18 cellular contexts compared by ENCODE assay signal in the genomic region with DNA sequence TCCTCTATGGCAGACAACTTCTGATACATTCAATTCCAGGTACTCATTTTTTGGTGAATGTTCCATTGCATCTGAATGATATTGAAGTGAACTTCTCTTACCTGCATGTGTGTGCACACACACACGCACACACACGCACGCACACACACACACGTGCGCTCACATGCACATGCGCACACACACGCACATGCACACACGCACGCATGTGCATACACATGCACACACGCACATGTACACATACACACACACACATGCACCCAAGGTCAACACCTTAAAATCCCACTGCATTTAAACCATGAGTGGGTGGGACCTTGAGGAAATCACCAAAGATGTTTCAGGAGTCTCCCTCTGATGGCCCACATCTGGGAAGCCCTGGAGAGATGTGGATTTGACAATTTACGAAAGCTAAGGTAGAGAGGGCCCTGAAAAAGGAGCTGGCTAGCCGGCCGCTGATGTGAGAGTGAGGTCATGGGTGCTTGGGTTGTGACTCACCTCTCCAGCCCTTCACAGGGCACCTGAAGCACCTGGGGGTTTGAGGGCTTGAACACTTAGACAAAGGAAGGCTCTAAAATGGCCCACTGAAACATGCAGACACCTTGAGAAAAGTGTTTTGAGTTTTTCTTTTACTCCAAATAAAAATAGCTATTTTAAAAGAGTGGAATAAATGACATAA. TPM values are rescaled to one million over a fixed set of nuclear protein-coding genes. Genes with fewer than 3 reads are reported as not detected.
A peak's percentile ranks its signal among the peaks of the same experiment; 100 is the strongest.
DNase-seq lines count a peak whose midpoint lies in the region; ATAC-seq, FAIRE-seq and TF ChIP-seq lines count a peak whose summit lies in the region.
"Had no signal": no experiment of that assay in that cellular context is flagged by ENCODE, and none has a peak within 500 bp of the region (broad histone marks: within the 10 kb centered on the region; RNA-seq: fewer than 3 reads in every experiment).

No MANE protein-coding gene starts in this region.

- H3K27ac ChIP-seq in HEK293 (ENCODE audit: extremely low read depth, low read depth, low read length) (no peak overlapping the region), H1 (ENCODE audit: low read depth, low read length) (no peak overlapping the region), mesendoderm (ENCODE audit: low read depth, low read length) (no peak overlapping the region), esophagus squamous epithelium (no peak overlapping the region)
- no peak overlapping the region for H3K27ac ChIP-seq in CD4-positive, alpha-beta memory T cell (ENCODE audit: low read depth, low read length)
- H3K27ac ChIP-seq: BLaER1 treated with 17β-estradiol and CSF1 and Interleukin-3, amounts not matched to agents 10 nM and 100 nM; PC-9 had no signal

- H2BK15ac ChIP-seq in H1 (ENCODE audit: low read length) (no peak overlapping the region), mesendoderm (replicated peaks; ENCODE audit: low read depth) (no peak overlapping the region)

- H3K27me3 Mint-ChIP-seq in CD4-positive, alpha-beta memory T cell = peaks cover 6 to 22% of the 10 kb centered on the region in 2 donors

- H3K14ac ChIP-seq in H1 (ENCODE audit: insufficient read length) = no peak overlapping the region

- H4K91ac ChIP-seq in H1 (replicated peaks; ENCODE audit: insufficient read length, low read length) = no peak overlapping the region

- TF ChIP-seq POLR2A in H1 (IDR thresholded peaks at IDR 0.05; ENCODE audit: control extremely low read depth in 1 of 2, low read depth in 2 of 2, low read length in 2 of 2) = no peak
- no peak for TF ChIP-seq POLR2A in esophagus squamous epithelium (IDR thresholded peaks at IDR 0.05)

- peaks cover 0 to 1% of the 10 kb centered on the region in 2 donors for H3K36me3 Mint-ChIP-seq in CD4-positive, alpha-beta memory T cell

- H3K4me3 Mint-ChIP-seq in CD4-positive, alpha-beta memory T cell = no peak overlapping the region

- H3K36me3 ChIP-seq in HEK293 (ENCODE audit: control insufficient read depth in 2 of 2, insufficient read depth in 1 of 2, low read length in 2 of 2) = no peaks in the 10 kb centered on the region
- no peaks in the 10 kb centered on the region for H3K36me3 ChIP-seq in H1 (ENCODE audit: control insufficient read depth in 2 of 4, insufficient read depth in 4 of 4, low read length in 3 of 4)
- H3K36me3 ChIP-seq in mesendoderm (ENCODE audit: control insufficient read depth, insufficient read depth, low read length) = no peaks in the 10 kb centered on the region
- H3K36me3 ChIP-seq in CD4-positive, alpha-beta memory T cell (ENCODE audit: insufficient read depth, low read length) = no peaks in the 10 kb centered on the region
- H3K36me3 ChIP-seq in esophagus squamous epithelium = no peaks in the 10 kb centered on the region
- H3K36me3 ChIP-seq: BLaER1 treated with 17β-estradiol and CSF1 and Interleukin-3, amounts not matched to agents 10 nM and 100 nM; HAP-1 had no signal

- no peak overlapping the region for H2BK20ac ChIP-seq in H1 (ENCODE audit: low read length)

- no peak for FAIRE-seq in H1 (lab: Jason Lieb, UNC)
- FAIRE-seq: GM19239 had no signal

- TF ChIP-seq CTCF in HEK293 (tag by site-specific recombination; IDR thresholded peaks at IDR 0.05) (no peak), H1 (IDR thresholded peaks at IDR 0.05; ENCODE audit: control extremely low read depth in 1 of 3, insufficient read depth in 1 of 3, low read depth in 1 of 3, low read length in 3 of 3) (no peak), esophagus squamous epithelium (IDR thresholded peaks at IDR 0.05) (no peak)

- H2AK5ac ChIP-seq in H1 (ENCODE audit: low read depth, low read length) (0 out of 2 replicates have a peak overlapping the region, but pooled peaks have one; percentile 83), mesendoderm (ENCODE audit: low read length) (no peak overlapping the region)

- TF ChIP-seq EP300 in H1 (IDR thresholded peaks at IDR 0.05; ENCODE audit: borderline replicate concordance in 1 of 2, low read depth in 2 of 2, low read length in 2 of 2) = no peak

- H3K9me3 Mint-ChIP-seq in CD4-positive, alpha-beta memory T cell = peaks cover 0 to 2% (median 0%) of the 10 kb centered on the region in 8 donors

- H2BK120ac ChIP-seq in H1 (replicated peaks; ENCODE audit: low read depth, low read length) (no peak overlapping the region), mesendoderm (ENCODE audit: low read depth, low read length) (no peak overlapping the region)

- H2BK12ac ChIP-seq in H1 (ENCODE audit: low read depth, low read length) = no peak overlapping the region

- no peak for TF ChIP-seq RAD21 in H1 (IDR thresholded peaks at IDR 0.05 in 1 of 2, conservative IDR thresholded peaks at IDR 0.05 in 1 of 2; ENCODE audit: low read depth in 2 of 2, low read length in 2 of 2)

- intact Hi-C loops in CD4-positive, alpha-beta memory T cell (cut with micrococcal nuclease) = no loop called here
- intact Hi-C loops in esophagus squamous epithelium (cut with DNase I) = no loop called here

- no peaks in the 10 kb centered on the region for H3K27me3 ChIP-seq in H1 (replicated peaks in 1 of 4; ENCODE audit: control insufficient read depth in 3 of 4, extremely low read depth in 1 of 4, insufficient read depth in 3 of 4, low read length in 3 of 4)
- no peaks in the 10 kb centered on the region for H3K27me3 ChIP-seq in mesendoderm (ENCODE audit: insufficient read depth, low read length, poor library complexity)
- H3K27me3 ChIP-seq in CD4-positive, alpha-beta memory T cell (ENCODE audit: insufficient read depth, low read length) = no peaks in the 10 kb centered on the region
- H3K27me3 ChIP-seq in esophagus squamous epithelium = peaks cover 0 to 31% (median 0%) of the 10 kb centered on the region in 4 donors
- H3K27me3 ChIP-seq: BLaER1 treated with 17β-estradiol and CSF1 and Interleukin-3, amounts not matched to agents 10 nM and 100 nM had no signal

- H3K4me2 ChIP-seq in H1 (ENCODE audit: insufficient read depth in 1 of 2, low read depth in 2 of 2, low read length in 2 of 2) (no peak overlapping the region), mesendoderm (ENCODE audit: low read length) (no peak overlapping the region)
- H3K4me2 ChIP-seq: BLaER1 treated with 17β-estradiol and CSF1 and Interleukin-3, amounts not matched to agents 10 nM and 100 nM; PC-9 had no signal

- H3K9me3 ChIP-seq in HEK293 (ENCODE audit: control insufficient read depth, insufficient read depth, low read depth, low read length) (no peaks in the 10 kb centered on the region), H1 (ENCODE audit: insufficient read depth in 2 of 2, low read depth in 1 of 2, low read length in 1 of 2) (no peaks in the 10 kb centered on the region; a peak in 1 of 4 replicates), esophagus squamous epithelium (no peaks in the 10 kb centered on the region)
- no peaks in the 10 kb centered on the region for H3K9me3 ChIP-seq in CD4-positive, alpha-beta memory T cell (ENCODE audit: control insufficient read depth in 1 of 2, low read length in 2 of 2)
- H3K9me3 ChIP-seq: HAP-1 had no signal

- H3K23ac ChIP-seq in H1 (ENCODE audit: insufficient read length) (no peak overlapping the region), mesendoderm (ENCODE audit: low read length) (no peak overlapping the region)

- H3K9ac ChIP-seq in H1 (replicated peaks in 1 of 4; ENCODE audit: extremely low read depth in 1 of 4, low read depth in 3 of 4, low read length in 3 of 4) = no peak overlapping the region
- no peak overlapping the region for H3K9ac ChIP-seq in mesendoderm (ENCODE audit: low read length)
- H3K9ac ChIP-seq: BLaER1 treated with 17β-estradiol and CSF1 and Interleukin-3, amounts not matched to agents 10 nM and 100 nM had no signal

- no peak overlapping the region for H2AFZ ChIP-seq in H1 (ENCODE audit: low read length)
- H2AFZ ChIP-seq: PC-9 had no signal

- no peaks in the 10 kb centered on the region for H3K23me2 ChIP-seq in H1 (ENCODE audit: low read depth, low read length)

- WGBS in H1 (ENCODE audit: extremely low coverage in 1 of 2, insufficient coverage in 1 of 2, insufficient read length in 1 of 2, insufficient replicate concordance in 2 of 2, low coverage in 1 of 2, low lambda C conversion rate in 2 of 2, missing lambda C conversion rate in 1 of 2), 2 experiments = 82% methylated on average over 13 of the region's 13 CpGs; no CpG with 5 or more reads in 1 of the 2 experiments
- no CpG with 5 or more reads among the region's 13 CpGs for WGBS in mesendoderm (ENCODE audit: extremely low coverage, insufficient coverage, low lambda C conversion rate)
- WGBS in esophagus squamous epithelium, 2 donors = 88 to 94% methylated on average over 12 to 13 of the region's 13 CpGs

- H2BK5ac ChIP-seq in H1 (ENCODE audit: low read depth, low read length) (no peak overlapping the region), mesendoderm (ENCODE audit: low read length) (no peak overlapping the region)

- no peaks in the 10 kb centered on the region for H3K4me1 ChIP-seq in HEK293 (ENCODE audit: control insufficient read depth, insufficient read depth, low read length)
- no peaks in the 10 kb centered on the region for H3K4me1 ChIP-seq in H1 (replicated peaks in 1 of 4; ENCODE audit: control insufficient read depth in 3 of 4, insufficient read depth in 4 of 4, low read length in 3 of 4)
- no peaks in the 10 kb centered on the region for H3K4me1 ChIP-seq in mesendoderm (ENCODE audit: control insufficient read depth, low read depth, low read length)
- H3K4me1 ChIP-seq in CD4-positive, alpha-beta memory T cell (ENCODE audit: insufficient read depth, low read length) = no peaks in the 10 kb centered on the region
- peaks cover 0 to 3% (median 0%) of the 10 kb centered on the region in 3 donors for H3K4me1 ChIP-seq in esophagus squamous epithelium
- H3K4me1 ChIP-seq: HAP-1 had no signal

- H4K5ac ChIP-seq in H1 (ENCODE audit: insufficient read length, low read depth, low read length) = no peak overlapping the region
- H4K5ac ChIP-seq in mesendoderm (ENCODE audit: low read length) = no peak overlapping the region

- POLR2A ChIA-PET in HEK293 (lab: Yijun Ruan, JAX) (no interaction called here), H1 (lab: Charles Lee; ENCODE audit: partially characterized antibody) (interaction anchor here (0.6 kb wide), 1 partner anchor 17 kb away, joined by 3 read pairs; no protein-coding TSS in a partner anchor)
- POLR2A ChIA-PET in CD4-positive, alpha-beta memory T cell (lab: Charles Lee; ENCODE audit: partially characterized antibody) = no interaction called here

- no peaks in the 10 kb centered on the region for H3K79me2 ChIP-seq in H1 (ENCODE audit: control insufficient read depth in 1 of 2, insufficient read depth in 2 of 2, low read length in 2 of 2)
- no peaks in the 10 kb centered on the region for H3K79me2 ChIP-seq in mesendoderm (ENCODE audit: control insufficient read depth, insufficient read depth, low read length)

- H3K4ac ChIP-seq in H1 (replicated peaks; ENCODE audit: insufficient read length, low read depth, low read length) (no peak overlapping the region), mesendoderm (ENCODE audit: low read depth, low read length) (no peak overlapping the region)

- CTCF ChIA-PET in HEK293 (lab: Yijun Ruan, JAX) = interaction anchor here (0.8 kb wide), 1 partner anchor 336 kb away, joined by 3 read pairs; no protein-coding TSS in a partner anchor
- CTCF ChIA-PET in H1 (lab: Charles Lee; ENCODE audit: partially characterized antibody) = interaction anchor here (1.5 kb wide), 2 partner anchors 360 to 371 kb away, joined by 3 to 5 read pairs; no protein-coding TSS in a partner anchor
- CTCF ChIA-PET in CD4-positive, alpha-beta memory T cell (lab: Charles Lee; ENCODE audit: partially characterized antibody) = no interaction called here

- H4K8ac ChIP-seq in H1 (ENCODE audit: extremely low read depth, insufficient read depth, low read length) = no peak overlapping the region
- no peak overlapping the region for H4K8ac ChIP-seq in mesendoderm (ENCODE audit: low read depth, low read length)

- ATAC-seq in GM19455 (IDR thresholded peaks at IDR 0.05; ENCODE audit: unreplicated experiment) = no peak

- H3K18ac ChIP-seq in H1 (ENCODE audit: extremely low read depth, low read length) = no peak overlapping the region
- no peak overlapping the region for H3K18ac ChIP-seq in mesendoderm (ENCODE audit: low read length)

- H4K20me1 ChIP-seq in H1 (replicated peaks in 1 of 2; ENCODE audit: control insufficient read depth in 1 of 2, insufficient read depth in 2 of 2, low read length in 2 of 2) = no peaks in the 10 kb centered on the region
- H4K20me1 ChIP-seq: BLaER1 treated with 17β-estradiol and CSF1 and Interleukin-3, amounts not matched to agents 10 nM and 100 nM had no signal

- DNase-seq in COLO668 (lab: John Stamatoyannopoulos, UW; ENCODE audit: unreplicated experiment) = peak; percentile 1
- no peak for DNase-seq in H1 (ENCODE audit: low read depth in 1 of 2, low spot score in 2 of 2)
- DNase-seq in mesendoderm = peak; percentile 79
- DNase-seq in CD4-positive, alpha-beta memory T cell = no peak
- DNase-seq in NCI-H1092 treated with DMSO at 0.1 percent for 48 hours (lab: John Stamatoyannopoulos, UW) = no peak
- no peak for DNase-seq in esophagus squamous epithelium (lab: John Stamatoyannopoulos, UW)
- DNase-seq: EL, KBM-7, NCI-H146, NCI-H2081, NCI-H748 treated with DMSO at 0.1 percent for 48 hours, PC-9 had no signal

- no peaks in the 10 kb centered on the region for H3K79me1 ChIP-seq in H1 (ENCODE audit: low read depth, low read length)
- no peaks in the 10 kb centered on the region for H3K79me1 ChIP-seq in mesendoderm (ENCODE audit: low read length)

- H3K4me1 Mint-ChIP-seq in CD4-positive, alpha-beta memory T cell = no peaks in the 10 kb centered on the region

- H3K4me3 ChIP-seq in HEK293 (ENCODE audit: low read depth, low read length) = no peak overlapping the region
- no peak overlapping the region for H3K4me3 ChIP-seq in H1 (ENCODE audit: extremely low read depth in 1 of 4, insufficient read depth in 2 of 4, low read depth in 3 of 4, low read length in 4 of 4)
- H3K4me3 ChIP-seq in mesendoderm (ENCODE audit: low read length) = no peak overlapping the region
- no peak overlapping the region for H3K4me3 ChIP-seq in CD4-positive, alpha-beta memory T cell (ENCODE audit: low read length in 2 of 2)
- H3K4me3 ChIP-seq in esophagus squamous epithelium = no peak overlapping the region
- H3K4me3 ChIP-seq: BLaER1 treated with 17β-estradiol and CSF1 and Interleukin-3, amounts not matched to agents 10 nM and 100 nM; HAP-1; PC-9 had no signal

- no peak overlapping the region for H3K27ac Mint-ChIP-seq in CD4-positive, alpha-beta memory T cell

- no peak overlapping the region for H3K56ac ChIP-seq in H1 (replicated peaks; ENCODE audit: insufficient read length, low read depth, low read length)
- no peak overlapping the region for H3K56ac ChIP-seq in mesendoderm (ENCODE audit: low read length)

RNA-seq across cellular contexts. Expression of a gene that starts 8.4 kb away (rescaled TPM):
- 4.6 and 5.0 TPM in 2 replicates for total RNA-seq in H1 (2021; fragmentation: NEBNext Ultra II Directional; extraction: Animal tissue kit (Norgen Biotek cat#: 25700))
- 0.73 and 1.8 TPM in 2 replicates for polyA plus RNA-seq in H1 (2011; rRNA removed)
- polyA plus RNA-seq in H1 (2011; cell fraction: cytosol; rRNA removed) = 1.3 TPM
- polyA plus RNA-seq in H1 (2011; cell fraction: nucleus; rRNA removed) = 3.5 TPM
- polyA plus RNA-seq in H1 (2012, experiment 1 of 2) = 1.6 to 2.2 TPM (median 2.0 TPM) in 4 replicates
- 0.22 TPM for polyA plus RNA-seq in H1 (2012, experiment 2 of 2)
- 6.0 TPM for polyA plus RNA-seq in H1 (2013, experiment 1 of 2)
- 6.3 TPM for polyA plus RNA-seq in H1 (2013, experiment 2 of 2)
- polyA minus RNA-seq in H1 (2011; rRNA and poly(A)+ RNA removed) = 5.7 TPM in 2 replicates
- polyA minus RNA-seq in H1 (2011; cell fraction: cytosol; rRNA and poly(A)+ RNA removed) = 3.1 TPM
- 9.2 TPM for polyA minus RNA-seq in H1 (2011; cell fraction: nucleus; rRNA and poly(A)+ RNA removed)
- 7.7 TPM for polyA plus RNA-seq in mesendoderm (2013, experiment 1 of 2)
- 7.4 TPM for polyA plus RNA-seq in mesendoderm (2013, experiment 2 of 2)
- total RNA-seq in CD4-positive, alpha-beta memory T cell = under 1 TPM; 0.08 to 0.17 TPM
- polyA plus RNA-seq in CD4-positive, alpha-beta memory T cell = not detected
- total RNA-seq in esophagus squamous epithelium = 10 to 100 TPM in 1 of 4 donors, 1 to 10 TPM in 3; 1.4 to 17.2 (median 6.0) TPM
- total RNA-seq: A172, PC-9 had no signal

Comparison
In these comparisons a context has a peak if more than half of its experiments do, and no peak if none do; other contexts are left out.
1. DNase-seq: peak in COLO668 (single experiment) and mesendoderm (single experiment); none in H1 (0 of 2), CD4-positive, alpha-beta memory T cell (0 of 5), NCI-H1092 treated with DMSO at 0.1 percent for 48 hours (single experiment) and esophagus squamous epithelium (single experiment).